Comparison of ENCODE assay signal across 14 cellular contexts in genomic region chr5:146623657-146624056, GRCh38.
A peak's percentile ranks its signal among the peaks of the same experiment; 100 is the strongest.
DNase-seq lines count a peak whose midpoint lies in the region; ATAC-seq and TF ChIP-seq lines count a peak whose summit lies in the region.
"Had no signal": no experiment of that assay in that cellular context is flagged by ENCODE, and none has a peak within 500 bp of the region (broad histone marks: within the 10 kb centered on the region; RNA-seq: fewer than 3 reads in every experiment).

No MANE protein-coding gene starts in this region.

- no peaks in the 10 kb centered on the region for H3K79me2 ChIP-seq in KMS-11 (ENCODE audit: insufficient read depth, low read depth)

- no peaks in the 10 kb centered on the region for H4K20me1 ChIP-seq in KMS-11 (ENCODE audit: insufficient read depth)
- H4K20me1 ChIP-seq: BLaER1 had no signal

- peaks cover 52% of the 10 kb centered on the region for H3K4me1 Mint-ChIP-seq in brain
- H3K4me1 Mint-ChIP-seq: CD4-positive, CD25-positive, alpha-beta regulatory T cell had no signal

- H3K4me3 ChIP-seq in KMS-11 (IDR thresholded peaks at IDR 0.05; ENCODE audit: insufficient read depth, low read depth, low read length) (no peak overlapping the region), upper lobe of left lung (no peak overlapping the region)
- H3K4me3 ChIP-seq: BLaER1 had no signal

- peak overlapping the region in 4 of 5 experiments; percentile 1 to 69 (median 8) for H3K27ac Mint-ChIP-seq in brain
- H3K27ac Mint-ChIP-seq: CD4-positive, CD25-positive, alpha-beta regulatory T cell had no signal

- no peaks in the 10 kb centered on the region for H3K27me3 ChIP-seq in KMS-11 (ENCODE audit: insufficient read depth, low read depth)
- H3K27me3 ChIP-seq in upper lobe of left lung = no peaks in the 10 kb centered on the region
- H3K27me3 ChIP-seq: BLaER1 had no signal

- H3K9ac ChIP-seq in KMS-11 = no peak overlapping the region
- H3K9ac ChIP-seq: BLaER1 had no signal

- H3K27ac ChIP-seq in KMS-11 (no peak overlapping the region; the same call in 1 of the 2 replicates), upper lobe of left lung (no peak overlapping the region)
- H3K27ac ChIP-seq: BLaER1 had no signal

- no peak for TF ChIP-seq POLR2A in upper lobe of left lung (IDR thresholded peaks at IDR 0.05)

- WGBS in upper lobe of left lung, 2 donors = 63 to 71% methylated on average over 4 of the region's 4 CpGs

- no peaks in the 10 kb centered on the region for H3K9me3 ChIP-seq in upper lobe of left lung
- H3K9me3 ChIP-seq: BLaER1 had no signal

- H3K9me3 Mint-ChIP-seq in brain = peaks cover 0 to 8% (median 4%) of the 10 kb centered on the region in 5 experiments
- H3K9me3 Mint-ChIP-seq: CD4-positive, CD25-positive, alpha-beta regulatory T cell had no signal

- H3K27me3 Mint-ChIP-seq in brain = peaks cover under 1% of the 10 kb centered on the region
- H3K27me3 Mint-ChIP-seq: CD4-positive, CD25-positive, alpha-beta regulatory T cell had no signal

- peaks cover 9% of the 10 kb centered on the region for H3K36me3 Mint-ChIP-seq in brain
- H3K36me3 Mint-ChIP-seq: CD4-positive, CD25-positive, alpha-beta regulatory T cell had no signal

- TF ChIP-seq CTCF in KMS-11 (conservative IDR thresholded peaks at IDR 0.05; ENCODE audit: low read depth, low read length) = no peak
- TF ChIP-seq CTCF in brain (conservative IDR thresholded peaks at IDR 0.05) = no peak
- TF ChIP-seq CTCF in upper lobe of left lung (IDR thresholded peaks at IDR 0.05) = no peak

- TF ChIP-seq EP300 in upper lobe of left lung (IDR thresholded peaks at IDR 0.05) = no peak

- H3K4me1 ChIP-seq in KMS-11 (ENCODE audit: low read depth, poor library complexity, severe bottlenecking) (peaks cover 28% of the 10 kb centered on the region), upper lobe of left lung (no peaks in the 10 kb centered on the region)
- H3K4me1 ChIP-seq: BLaER1 had no signal

- H3K4me2 ChIP-seq in KMS-11 = peak overlapping the region; percentile 63; the same call in 1 of the 2 replicates
- H3K4me2 ChIP-seq: BLaER1 had no signal

- H3K4me3 Mint-ChIP-seq in brain = no peak overlapping the region
- H3K4me3 Mint-ChIP-seq: CD4-positive, CD25-positive, alpha-beta regulatory T cell had no signal

- H3K36me3 ChIP-seq in KMS-11 (ENCODE audit: insufficient read depth) (no peaks in the 10 kb centered on the region), upper lobe of left lung (no peaks in the 10 kb centered on the region)
- H3K36me3 ChIP-seq: BLaER1 had no signal

- no peak overlapping the region for H2AFZ ChIP-seq in KMS-11 (ENCODE audit: low read depth)

- ATAC-seq in upper lobe of left lung (ENCODE audit: low FRiP score in 2 of 2) = no peak
- ATAC-seq: HCT116 had no signal

- DNase-seq in NCI-H1417 (lab: John Stamatoyannopoulos, UW) (peak in 2 of 3 experiments; percentile 10 to 69), NCI-H1417 treated with DMSO at 0.1 percent for 48 hours (lab: John Stamatoyannopoulos, UW) (no peak), NCI-H2227 treated with DMSO at 0.1 percent for 48 hours (lab: John Stamatoyannopoulos, UW) (peak; percentile 81), upper lobe of left lung (no peak), OCI-M2 (lab: John Stamatoyannopoulos, UW; ENCODE audit: unreplicated experiment) (no peak)
- DNase-seq: 8988T; AML-193; Calu3; CD4-positive, CD25-positive, alpha-beta regulatory T cell; DMS 273 treated with DMSO at 0.1 percent for 48 hours had no signal

Comparison
In these comparisons a context has a peak if more than half of its experiments do, and no peak if none do; other contexts are left out.
1. DNase-seq: peak in NCI-H1417 (2 of 3) and NCI-H2227 treated with DMSO at 0.1 percent for 48 hours (single experiment); none in NCI-H1417 treated with DMSO at 0.1 percent for 48 hours (single experiment), upper lobe of left lung (0 of 2) and OCI-M2 (single experiment).